ENCODE assay signal across 35 cellular contexts in the genomic region with DNA sequence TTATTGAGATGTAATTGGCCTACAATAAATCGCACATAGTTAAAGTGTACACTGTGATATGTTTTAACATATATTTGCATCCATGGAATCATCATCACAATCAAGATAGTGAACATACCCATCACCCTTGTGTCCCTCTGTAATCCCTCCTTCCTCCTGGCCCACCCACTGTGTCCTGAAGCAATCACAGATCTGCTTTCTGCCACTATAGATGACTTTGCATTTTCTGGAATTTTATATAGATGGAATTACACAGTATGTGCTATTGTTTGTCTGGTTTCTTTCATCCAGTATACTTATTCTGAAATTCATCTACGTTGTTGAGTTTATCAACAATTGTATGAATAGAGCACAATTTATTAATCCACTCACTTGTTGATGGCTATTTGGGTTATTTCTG.
"Had no signal": no experiment of that assay in that cellular context is flagged by ENCODE, and none has a peak within 500 bp of the region (broad histone marks: within the 10 kb centered on the region; RNA-seq: fewer than 3 reads in every experiment).

No MANE protein-coding gene starts in this region.

- H3K4me3 ChIP-seq: MG63 had no signal

- H3K36me3 ChIP-seq: MG63 had no signal

- DNase-seq: Kasumi-1, MG63, MM.1S, MV-4-11, NCI-H1048, NCI-H1092, NCI-H1092 treated with DMSO at 0.1 percent for 48 hours, NCI-H1105, NCI-H1105 treated with DMSO at 0.1 percent for 48 hours, NCI-H1417, NCI-H1417 treated with DMSO at 0.1 percent for 48 hours, NCI-H1436, NCI-H1436 treated with DMSO at 0.1 percent for 48 hours, NCI-H146, NCI-H1694, NCI-H1694 treated with DMSO at 0.1 percent for 48 hours, NCI-H187, NCI-H187 treated with DMSO at 0.1 percent for 48 hours, NCI-H1930, NCI-H2029, NCI-H2029 treated with DMSO at 0.1 percent for 48 hours, NCI-H2081, NCI-H2081 treated with DMSO at 0.1 percent for 48 hours, NCI-H2107, NCI-H2171, NCI-H2171 treated with DMSO at 0.1 percent for 48 hours, NCI-H2227 treated with DMSO at 0.1 percent for 48 hours, NCI-H226, NCI-H345, NCI-H446, NCI-H446 treated with DMSO at 0.1 percent for 48 hours, NCI-H510A, NCI-H510A treated with DMSO at 0.1 percent for 48 hours, NCI-H524, NCI-H524 treated with DMSO at 0.1 percent for 48 hours had no signal

- H3K9me3 ChIP-seq: MG63 had no signal
